ENCODE assay signal across 2 cellular contexts in the genomic region with DNA sequence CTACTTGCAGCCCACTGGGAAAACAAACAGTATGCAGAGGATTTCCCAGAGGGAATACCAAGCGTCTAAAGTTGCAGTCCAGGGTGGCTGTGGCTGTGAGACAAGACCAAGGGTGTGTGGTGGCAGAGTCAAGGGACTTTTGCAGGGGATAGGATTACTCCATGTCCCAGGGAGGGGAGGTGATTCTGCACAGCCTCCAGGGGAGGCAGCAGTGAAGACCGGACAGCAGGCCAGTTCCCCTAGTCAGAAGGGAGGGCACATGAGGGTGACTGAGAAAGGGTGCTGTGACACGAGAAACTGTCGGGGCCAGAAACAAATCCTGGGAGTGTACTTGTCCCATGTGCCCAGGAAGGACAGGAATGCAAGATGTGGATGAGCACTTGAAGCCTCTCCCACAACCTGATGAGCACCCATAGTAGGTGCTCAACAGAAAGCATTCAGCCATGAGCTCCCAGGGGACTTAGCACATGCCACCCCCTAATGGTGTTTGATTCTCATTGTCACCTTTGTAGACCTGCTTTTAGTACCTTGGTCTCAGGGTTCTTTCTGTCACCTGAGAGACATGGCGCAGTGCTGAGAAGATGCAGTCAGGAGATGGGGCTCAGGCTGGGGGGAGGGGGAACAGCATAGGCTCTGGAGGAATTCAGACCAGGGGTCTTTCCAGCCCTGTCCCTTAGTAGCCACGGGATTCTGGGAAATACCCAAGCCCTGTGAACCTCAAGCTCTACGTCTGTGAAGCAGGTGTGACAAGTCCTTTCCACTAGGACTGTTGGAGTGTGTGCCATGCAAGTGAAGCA.
A peak's percentile ranks its signal among the peaks of the same experiment; 100 is the strongest.
TF ChIP-seq lines count a peak whose summit lies in the region.

No MANE protein-coding gene starts in this region.

TF ChIP-seq in HCT116, 20 proteins besides CTCF, POLR2A, EP300 and RAD21:
- TF ChIP-seq, protein P1, sequence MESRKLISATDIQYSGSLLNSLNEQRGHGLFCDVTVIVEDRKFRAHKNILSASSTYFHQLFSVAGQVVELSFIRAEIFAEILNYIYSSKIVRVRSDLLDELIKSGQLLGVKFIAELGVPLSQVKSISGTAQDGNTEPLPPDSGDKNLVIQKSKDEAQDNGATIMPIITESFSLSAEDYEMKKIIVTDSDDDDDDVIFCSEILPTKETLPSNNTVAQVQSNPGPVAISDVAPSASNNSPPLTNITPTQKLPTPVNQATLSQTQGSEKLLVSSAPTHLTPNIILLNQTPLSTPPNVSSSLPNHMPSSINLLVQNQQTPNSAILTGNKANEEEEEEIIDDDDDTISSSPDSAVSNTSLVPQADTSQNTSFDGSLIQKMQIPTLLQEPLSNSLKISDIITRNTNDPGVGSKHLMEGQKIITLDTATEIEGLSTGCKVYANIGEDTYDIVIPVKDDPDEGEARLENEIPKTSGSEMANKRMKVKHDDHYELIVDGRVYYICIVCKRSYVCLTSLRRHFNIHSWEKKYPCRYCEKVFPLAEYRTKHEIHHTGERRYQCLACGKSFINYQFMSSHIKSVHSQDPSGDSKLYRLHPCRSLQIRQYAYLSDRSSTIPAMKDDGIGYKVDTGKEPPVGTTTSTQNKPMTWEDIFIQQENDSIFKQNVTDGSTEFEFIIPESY (IDR thresholded peaks at IDR 0.05; ENCODE audit: extremely low read depth, insufficient replicate concordance, low read length), result no peak
- TF ChIP-seq, protein P2, sequence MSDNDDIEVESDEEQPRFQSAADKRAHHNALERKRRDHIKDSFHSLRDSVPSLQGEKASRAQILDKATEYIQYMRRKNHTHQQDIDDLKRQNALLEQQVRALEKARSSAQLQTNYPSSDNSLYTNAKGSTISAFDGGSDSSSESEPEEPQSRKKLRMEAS (IDR thresholded peaks at IDR 0.05), result no peak
- TF ChIP-seq CBX3 (IDR thresholded peaks at IDR 0.05; ENCODE audit: low read depth), result no peak
- no peak for TF ChIP-seq ZNF274 (IDR thresholded peaks at IDR 0.05; ENCODE audit: low read depth, low read length)
- no peak for TF ChIP-seq SIN3A (IDR thresholded peaks at IDR 0.05; ENCODE audit: low read depth)
- TF ChIP-seq ELF1 (IDR thresholded peaks at IDR 0.05; ENCODE audit: borderline replicate concordance, low read depth), result no peak
- TF ChIP-seq FOSL1 (IDR thresholded peaks at IDR 0.05; ENCODE audit: low read depth), result no peak
- TF ChIP-seq EGR1 (IDR thresholded peaks at IDR 0.05; ENCODE audit: low read depth), result no peak
- no peak for TF ChIP-seq YY1 (IDR thresholded peaks at IDR 0.05; ENCODE audit: extremely low read depth, insufficient replicate concordance, low read depth, low read length)
- TF ChIP-seq JUND (IDR thresholded peaks at IDR 0.05), result no peak
- TF ChIP-seq SRF (IDR thresholded peaks at IDR 0.05; ENCODE audit: low read depth), result no peak
- no peak for TF ChIP-seq ZFX (IDR thresholded peaks at IDR 0.05)
- TF ChIP-seq EZH2phosphoT487 (IDR thresholded peaks at IDR 0.05; ENCODE audit: borderline replicate concordance), result no peak
- no peak for TF ChIP-seq CEBPB (IDR thresholded peaks at IDR 0.05; ENCODE audit: low read depth)
- TF ChIP-seq, protein P3, sequence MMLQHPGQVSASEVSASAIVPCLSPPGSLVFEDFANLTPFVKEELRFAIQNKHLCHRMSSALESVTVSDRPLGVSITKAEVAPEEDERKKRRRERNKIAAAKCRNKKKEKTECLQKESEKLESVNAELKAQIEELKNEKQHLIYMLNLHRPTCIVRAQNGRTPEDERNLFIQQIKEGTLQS (IDR thresholded peaks at IDR 0.05), result no peak
- no peak for TF ChIP-seq TCF7L2 (IDR thresholded peaks at IDR 0.05; ENCODE audit: borderline replicate concordance, extremely low read depth, insufficient read depth, insufficient read length)
TF ChIP-seq in HCT116: peak in this region for 0.

TF ChIP-seq in GM12878, 131 proteins besides CTCF, POLR2A, EP300 and RAD21:
- TF ChIP-seq SMAD1 (IDR thresholded peaks at IDR 0.05; ENCODE audit: low read depth, partially characterized antibody) (no peak), ESRRA (IDR thresholded peaks at IDR 0.05; ENCODE audit: low read length) (no peak), MEF2B (IDR thresholded peaks at IDR 0.05; ENCODE audit: partially characterized antibody, poor library complexity, severe bottlenecking) (peak; percentile 34), NFYA (IDR thresholded peaks at IDR 0.05; ENCODE audit: borderline replicate concordance, low read depth, low read length) (no peak)
- TF ChIP-seq, protein P4, sequence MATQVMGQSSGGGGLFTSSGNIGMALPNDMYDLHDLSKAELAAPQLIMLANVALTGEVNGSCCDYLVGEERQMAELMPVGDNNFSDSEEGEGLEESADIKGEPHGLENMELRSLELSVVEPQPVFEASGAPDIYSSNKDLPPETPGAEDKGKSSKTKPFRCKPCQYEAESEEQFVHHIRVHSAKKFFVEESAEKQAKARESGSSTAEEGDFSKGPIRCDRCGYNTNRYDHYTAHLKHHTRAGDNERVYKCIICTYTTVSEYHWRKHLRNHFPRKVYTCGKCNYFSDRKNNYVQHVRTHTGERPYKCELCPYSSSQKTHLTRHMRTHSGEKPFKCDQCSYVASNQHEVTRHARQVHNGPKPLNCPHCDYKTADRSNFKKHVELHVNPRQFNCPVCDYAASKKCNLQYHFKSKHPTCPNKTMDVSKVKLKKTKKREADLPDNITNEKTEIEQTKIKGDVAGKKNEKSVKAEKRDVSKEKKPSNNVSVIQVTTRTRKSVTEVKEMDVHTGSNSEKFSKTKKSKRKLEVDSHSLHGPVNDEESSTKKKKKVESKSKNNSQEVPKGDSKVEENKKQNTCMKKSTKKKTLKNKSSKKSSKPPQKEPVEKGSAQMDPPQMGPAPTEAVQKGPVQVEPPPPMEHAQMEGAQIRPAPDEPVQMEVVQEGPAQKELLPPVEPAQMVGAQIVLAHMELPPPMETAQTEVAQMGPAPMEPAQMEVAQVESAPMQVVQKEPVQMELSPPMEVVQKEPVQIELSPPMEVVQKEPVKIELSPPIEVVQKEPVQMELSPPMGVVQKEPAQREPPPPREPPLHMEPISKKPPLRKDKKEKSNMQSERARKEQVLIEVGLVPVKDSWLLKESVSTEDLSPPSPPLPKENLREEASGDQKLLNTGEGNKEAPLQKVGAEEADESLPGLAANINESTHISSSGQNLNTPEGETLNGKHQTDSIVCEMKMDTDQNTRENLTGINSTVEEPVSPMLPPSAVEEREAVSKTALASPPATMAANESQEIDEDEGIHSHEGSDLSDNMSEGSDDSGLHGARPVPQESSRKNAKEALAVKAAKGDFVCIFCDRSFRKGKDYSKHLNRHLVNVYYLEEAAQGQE (IDR thresholded peaks at IDR 0.05; ENCODE audit: low read depth, low read length), result no peak
- TF ChIP-seq, protein P5, sequence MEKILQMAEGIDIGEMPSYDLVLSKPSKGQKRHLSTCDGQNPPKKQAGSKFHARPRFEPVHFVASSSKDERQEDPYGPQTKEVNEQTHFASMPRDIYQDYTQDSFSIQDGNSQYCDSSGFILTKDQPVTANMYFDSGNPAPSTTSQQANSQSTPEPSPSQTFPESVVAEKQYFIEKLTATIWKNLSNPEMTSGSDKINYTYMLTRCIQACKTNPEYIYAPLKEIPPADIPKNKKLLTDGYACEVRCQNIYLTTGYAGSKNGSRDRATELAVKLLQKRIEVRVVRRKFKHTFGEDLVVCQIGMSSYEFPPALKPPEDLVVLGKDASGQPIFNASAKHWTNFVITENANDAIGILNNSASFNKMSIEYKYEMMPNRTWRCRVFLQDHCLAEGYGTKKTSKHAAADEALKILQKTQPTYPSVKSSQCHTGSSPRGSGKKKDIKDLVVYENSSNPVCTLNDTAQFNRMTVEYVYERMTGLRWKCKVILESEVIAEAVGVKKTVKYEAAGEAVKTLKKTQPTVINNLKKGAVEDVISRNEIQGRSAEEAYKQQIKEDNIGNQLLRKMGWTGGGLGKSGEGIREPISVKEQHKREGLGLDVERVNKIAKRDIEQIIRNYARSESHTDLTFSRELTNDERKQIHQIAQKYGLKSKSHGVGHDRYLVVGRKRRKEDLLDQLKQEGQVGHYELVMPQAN (conservative IDR thresholded peaks at IDR 0.05), result no peak
